ENCODE assay signal across 1 cellular context in the genomic region with DNA sequence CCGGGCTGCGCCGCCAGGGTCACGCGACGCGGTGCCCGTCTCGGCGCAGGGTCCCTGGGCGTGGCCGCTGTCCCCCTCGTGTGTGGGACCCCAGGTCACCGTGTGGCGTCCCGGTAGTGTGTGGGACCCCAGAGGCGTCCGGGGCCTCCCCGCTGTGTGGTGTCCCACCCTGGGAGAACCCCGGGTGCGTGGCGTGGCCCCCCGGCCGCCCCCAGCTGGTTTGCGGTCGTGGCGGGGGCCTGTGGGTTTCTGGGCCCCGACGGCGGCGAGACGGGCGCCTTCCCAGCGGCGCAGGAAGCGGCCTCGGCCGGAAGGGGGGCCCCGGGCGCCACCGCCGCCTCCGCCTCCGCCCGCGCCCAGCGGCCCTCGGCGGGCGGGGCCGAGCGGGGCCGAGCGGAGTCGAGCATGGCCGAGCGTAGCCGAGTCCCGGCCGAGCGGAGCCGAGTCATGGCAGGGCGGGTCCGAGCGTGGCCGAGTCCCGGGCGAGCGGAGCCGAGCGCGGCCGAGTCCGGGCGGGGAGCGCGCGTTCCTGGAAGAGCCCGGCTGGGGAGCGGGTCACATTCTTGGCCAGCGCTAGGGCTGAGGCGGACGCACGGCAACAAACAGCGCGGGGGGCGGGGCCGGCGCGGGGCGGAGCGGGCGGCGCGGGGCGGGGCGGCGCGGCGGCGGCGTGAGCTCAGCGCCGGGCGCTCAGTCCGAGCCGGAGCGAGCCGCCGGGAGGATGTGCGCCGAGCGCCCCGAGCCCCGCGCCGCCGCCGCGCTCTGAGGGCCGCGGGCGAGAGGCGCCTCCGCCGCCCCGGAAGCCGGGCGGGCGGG.
TF ChIP-seq lines count a peak whose summit lies in the region.

No MANE protein-coding gene starts in this region.

TF ChIP-seq in K562, 482 proteins besides CTCF, POLR2A, EP300 and RAD21 (continued from another document and continues in another):
- TF ChIP-seq, protein P1, sequence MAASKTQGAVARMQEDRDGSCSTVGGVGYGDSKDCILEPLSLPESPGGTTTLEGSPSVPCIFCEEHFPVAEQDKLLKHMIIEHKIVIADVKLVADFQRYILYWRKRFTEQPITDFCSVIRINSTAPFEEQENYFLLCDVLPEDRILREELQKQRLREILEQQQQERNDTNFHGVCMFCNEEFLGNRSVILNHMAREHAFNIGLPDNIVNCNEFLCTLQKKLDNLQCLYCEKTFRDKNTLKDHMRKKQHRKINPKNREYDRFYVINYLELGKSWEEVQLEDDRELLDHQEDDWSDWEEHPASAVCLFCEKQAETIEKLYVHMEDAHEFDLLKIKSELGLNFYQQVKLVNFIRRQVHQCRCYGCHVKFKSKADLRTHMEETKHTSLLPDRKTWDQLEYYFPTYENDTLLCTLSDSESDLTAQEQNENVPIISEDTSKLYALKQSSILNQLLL (CRISPR knock-in tag; IDR thresholded peaks at IDR 0.05; ENCODE audit: borderline replicate concordance) = no peak
- TF ChIP-seq COPS2 (conservative IDR thresholded peaks at IDR 0.05) (no peak), MAFK (IDR thresholded peaks at IDR 0.05; ENCODE audit: low read length) (no peak), U2AF2 (optimal IDR thresholded peaks at IDR 0.05; ENCODE audit: low read depth, low read length) (no peak), KAT2B (IDR thresholded peaks at IDR 0.05; ENCODE audit: low read depth, low read length) (no peak), FOXP1 (CRISPR knock-in tag; IDR thresholded peaks at IDR 0.05) (no peak), FOXM1 (IDR thresholded peaks at IDR 0.05; ENCODE audit: low read depth) (no peak), FOXM1 (CRISPR knock-in tag; IDR thresholded peaks at IDR 0.05; ENCODE audit: low read depth) (no peak; the same call in 1 of the 2 replicates), ZNF778 (CRISPR knock-in tag; IDR thresholded peaks at IDR 0.05) (no peak), ZNF316 (IDR thresholded peaks at IDR 0.05) (no peak), ZFPM2 (CRISPR knock-in tag; IDR thresholded peaks at IDR 0.05) (no peak), ZNF140 (CRISPR knock-in tag; IDR thresholded peaks at IDR 0.05) (no peak), HSF4 (CRISPR knock-in tag; IDR thresholded peaks at IDR 0.05; ENCODE audit: borderline replicate concordance) (no peak), PHB2 (IDR thresholded peaks at IDR 0.05; ENCODE audit: low read depth) (no peak), PHF21A (IDR thresholded peaks at IDR 0.05; ENCODE audit: borderline replicate concordance, low read depth) (no peak), RBM39 (optimal IDR thresholded peaks at IDR 0.05; ENCODE audit: low read depth, low read length) (no peak), CBX5 (IDR thresholded peaks at IDR 0.05; ENCODE audit: borderline replicate concordance, low read depth) (no peak), SREBF2 (CRISPR knock-in tag; IDR thresholded peaks at IDR 0.05) (no peak), ZFP30 (CRISPR knock-in tag; IDR thresholded peaks at IDR 0.05; ENCODE audit: borderline replicate concordance) (no peak), PHB (CRISPR knock-in tag; IDR thresholded peaks at IDR 0.05) (no peak; the same call in 1 of the 2 replicates), ESRRA (IDR thresholded peaks at IDR 0.05; ENCODE audit: borderline replicate concordance, low read depth) (peak; percentile 84; the same call in 1 of the 2 replicates), BDP1 (IDR thresholded peaks at IDR 0.05; ENCODE audit: insufficient read depth, insufficient read length) (no peak), ZNF551 (CRISPR knock-in tag; IDR thresholded peaks at IDR 0.05) (no peak), THRAP3 (IDR thresholded peaks at IDR 0.05; ENCODE audit: borderline replicate concordance) (no peak), KLF1 (tag; IDR thresholded peaks at IDR 0.05) (peak; percentile 41; the same call in 1 of the 2 replicates), CREM (IDR thresholded peaks at IDR 0.05; ENCODE audit: low read depth) (no peak), HNRNPUL1 (IDR thresholded peaks at IDR 0.05; ENCODE audit: low read length) (no peak)
- TF ChIP-seq, protein P2, sequence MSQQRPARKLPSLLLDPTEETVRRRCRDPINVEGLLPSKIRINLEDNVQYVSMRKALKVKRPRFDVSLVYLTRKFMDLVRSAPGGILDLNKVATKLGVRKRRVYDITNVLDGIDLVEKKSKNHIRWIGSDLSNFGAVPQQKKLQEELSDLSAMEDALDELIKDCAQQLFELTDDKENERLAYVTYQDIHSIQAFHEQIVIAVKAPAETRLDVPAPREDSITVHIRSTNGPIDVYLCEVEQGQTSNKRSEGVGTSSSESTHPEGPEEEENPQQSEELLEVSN (IDR thresholded peaks at IDR 0.05; ENCODE audit: borderline replicate concordance in 1 of 2, extremely low read depth in 1 of 2, insufficient read depth in 1 of 2, insufficient read length in 1 of 2, low read depth in 1 of 2, low read length in 1 of 2, poor library complexity in 1 of 2, severe bottlenecking in 1 of 2) = peak; percentile 22 to 63
- TF ChIP-seq, protein P3, sequence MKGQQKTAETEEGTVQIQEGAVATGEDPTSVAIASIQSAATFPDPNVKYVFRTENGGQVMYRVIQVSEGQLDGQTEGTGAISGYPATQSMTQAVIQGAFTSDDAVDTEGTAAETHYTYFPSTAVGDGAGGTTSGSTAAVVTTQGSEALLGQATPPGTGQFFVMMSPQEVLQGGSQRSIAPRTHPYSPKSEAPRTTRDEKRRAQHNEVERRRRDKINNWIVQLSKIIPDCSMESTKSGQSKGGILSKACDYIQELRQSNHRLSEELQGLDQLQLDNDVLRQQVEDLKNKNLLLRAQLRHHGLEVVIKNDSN (CRISPR knock-in tag; IDR thresholded peaks at IDR 0.05) = no peak
- TF ChIP-seq, protein P4, sequence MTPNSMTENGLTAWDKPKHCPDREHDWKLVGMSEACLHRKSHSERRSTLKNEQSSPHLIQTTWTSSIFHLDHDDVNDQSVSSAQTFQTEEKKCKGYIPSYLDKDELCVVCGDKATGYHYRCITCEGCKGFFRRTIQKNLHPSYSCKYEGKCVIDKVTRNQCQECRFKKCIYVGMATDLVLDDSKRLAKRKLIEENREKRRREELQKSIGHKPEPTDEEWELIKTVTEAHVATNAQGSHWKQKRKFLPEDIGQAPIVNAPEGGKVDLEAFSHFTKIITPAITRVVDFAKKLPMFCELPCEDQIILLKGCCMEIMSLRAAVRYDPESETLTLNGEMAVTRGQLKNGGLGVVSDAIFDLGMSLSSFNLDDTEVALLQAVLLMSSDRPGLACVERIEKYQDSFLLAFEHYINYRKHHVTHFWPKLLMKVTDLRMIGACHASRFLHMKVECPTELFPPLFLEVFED (CRISPR knock-in tag; conservative IDR thresholded peaks at IDR 0.05) = no peak
- TF ChIP-seq, protein P5, sequence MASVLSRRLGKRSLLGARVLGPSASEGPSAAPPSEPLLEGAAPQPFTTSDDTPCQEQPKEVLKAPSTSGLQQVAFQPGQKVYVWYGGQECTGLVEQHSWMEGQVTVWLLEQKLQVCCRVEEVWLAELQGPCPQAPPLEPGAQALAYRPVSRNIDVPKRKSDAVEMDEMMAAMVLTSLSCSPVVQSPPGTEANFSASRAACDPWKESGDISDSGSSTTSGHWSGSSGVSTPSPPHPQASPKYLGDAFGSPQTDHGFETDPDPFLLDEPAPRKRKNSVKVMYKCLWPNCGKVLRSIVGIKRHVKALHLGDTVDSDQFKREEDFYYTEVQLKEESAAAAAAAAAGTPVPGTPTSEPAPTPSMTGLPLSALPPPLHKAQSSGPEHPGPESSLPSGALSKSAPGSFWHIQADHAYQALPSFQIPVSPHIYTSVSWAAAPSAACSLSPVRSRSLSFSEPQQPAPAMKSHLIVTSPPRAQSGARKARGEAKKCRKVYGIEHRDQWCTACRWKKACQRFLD (CRISPR knock-in tag; IDR thresholded peaks at IDR 0.05) = no peak
- TF ChIP-seq, protein P6, sequence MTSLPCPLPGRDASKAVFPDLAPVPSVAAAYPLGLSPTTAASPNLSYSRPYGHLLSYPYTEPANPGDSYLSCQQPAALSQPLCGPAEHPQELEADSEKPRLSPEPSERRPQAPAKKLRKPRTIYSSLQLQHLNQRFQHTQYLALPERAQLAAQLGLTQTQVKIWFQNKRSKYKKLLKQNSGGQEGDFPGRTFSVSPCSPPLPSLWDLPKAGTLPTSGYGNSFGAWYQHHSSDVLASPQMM (CRISPR knock-in tag; IDR thresholded peaks at IDR 0.05) = no peak
- TF ChIP-seq, protein P7, sequence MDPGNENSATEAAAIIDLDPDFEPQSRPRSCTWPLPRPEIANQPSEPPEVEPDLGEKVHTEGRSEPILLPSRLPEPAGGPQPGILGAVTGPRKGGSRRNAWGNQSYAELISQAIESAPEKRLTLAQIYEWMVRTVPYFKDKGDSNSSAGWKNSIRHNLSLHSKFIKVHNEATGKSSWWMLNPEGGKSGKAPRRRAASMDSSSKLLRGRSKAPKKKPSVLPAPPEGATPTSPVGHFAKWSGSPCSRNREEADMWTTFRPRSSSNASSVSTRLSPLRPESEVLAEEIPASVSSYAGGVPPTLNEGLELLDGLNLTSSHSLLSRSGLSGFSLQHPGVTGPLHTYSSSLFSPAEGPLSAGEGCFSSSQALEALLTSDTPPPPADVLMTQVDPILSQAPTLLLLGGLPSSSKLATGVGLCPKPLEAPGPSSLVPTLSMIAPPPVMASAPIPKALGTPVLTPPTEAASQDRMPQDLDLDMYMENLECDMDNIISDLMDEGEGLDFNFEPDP (CRISPR knock-in tag; IDR thresholded peaks at IDR 0.05) = no peak
- TF ChIP-seq, protein P8, sequence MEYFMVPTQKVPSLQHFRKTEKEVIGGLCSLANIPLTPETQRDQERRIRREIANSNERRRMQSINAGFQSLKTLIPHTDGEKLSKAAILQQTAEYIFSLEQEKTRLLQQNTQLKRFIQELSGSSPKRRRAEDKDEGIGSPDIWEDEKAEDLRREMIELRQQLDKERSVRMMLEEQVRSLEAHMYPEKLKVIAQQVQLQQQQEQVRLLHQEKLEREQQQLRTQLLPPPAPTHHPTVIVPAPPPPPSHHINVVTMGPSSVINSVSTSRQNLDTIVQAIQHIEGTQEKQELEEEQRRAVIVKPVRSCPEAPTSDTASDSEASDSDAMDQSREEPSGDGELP (CRISPR knock-in tag; IDR thresholded peaks at IDR 0.05; ENCODE audit: borderline replicate concordance) = peak; percentile 91
- TF ChIP-seq, protein P9, sequence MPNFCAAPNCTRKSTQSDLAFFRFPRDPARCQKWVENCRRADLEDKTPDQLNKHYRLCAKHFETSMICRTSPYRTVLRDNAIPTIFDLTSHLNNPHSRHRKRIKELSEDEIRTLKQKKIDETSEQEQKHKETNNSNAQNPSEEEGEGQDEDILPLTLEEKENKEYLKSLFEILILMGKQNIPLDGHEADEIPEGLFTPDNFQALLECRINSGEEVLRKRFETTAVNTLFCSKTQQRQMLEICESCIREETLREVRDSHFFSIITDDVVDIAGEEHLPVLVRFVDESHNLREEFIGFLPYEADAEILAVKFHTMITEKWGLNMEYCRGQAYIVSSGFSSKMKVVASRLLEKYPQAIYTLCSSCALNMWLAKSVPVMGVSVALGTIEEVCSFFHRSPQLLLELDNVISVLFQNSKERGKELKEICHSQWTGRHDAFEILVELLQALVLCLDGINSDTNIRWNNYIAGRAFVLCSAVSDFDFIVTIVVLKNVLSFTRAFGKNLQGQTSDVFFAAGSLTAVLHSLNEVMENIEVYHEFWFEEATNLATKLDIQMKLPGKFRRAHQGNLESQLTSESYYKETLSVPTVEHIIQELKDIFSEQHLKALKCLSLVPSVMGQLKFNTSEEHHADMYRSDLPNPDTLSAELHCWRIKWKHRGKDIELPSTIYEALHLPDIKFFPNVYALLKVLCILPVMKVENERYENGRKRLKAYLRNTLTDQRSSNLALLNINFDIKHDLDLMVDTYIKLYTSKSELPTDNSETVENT (CRISPR knock-in tag; IDR thresholded peaks at IDR 0.05) = peak; percentile 88
- TF ChIP-seq, protein P10, sequence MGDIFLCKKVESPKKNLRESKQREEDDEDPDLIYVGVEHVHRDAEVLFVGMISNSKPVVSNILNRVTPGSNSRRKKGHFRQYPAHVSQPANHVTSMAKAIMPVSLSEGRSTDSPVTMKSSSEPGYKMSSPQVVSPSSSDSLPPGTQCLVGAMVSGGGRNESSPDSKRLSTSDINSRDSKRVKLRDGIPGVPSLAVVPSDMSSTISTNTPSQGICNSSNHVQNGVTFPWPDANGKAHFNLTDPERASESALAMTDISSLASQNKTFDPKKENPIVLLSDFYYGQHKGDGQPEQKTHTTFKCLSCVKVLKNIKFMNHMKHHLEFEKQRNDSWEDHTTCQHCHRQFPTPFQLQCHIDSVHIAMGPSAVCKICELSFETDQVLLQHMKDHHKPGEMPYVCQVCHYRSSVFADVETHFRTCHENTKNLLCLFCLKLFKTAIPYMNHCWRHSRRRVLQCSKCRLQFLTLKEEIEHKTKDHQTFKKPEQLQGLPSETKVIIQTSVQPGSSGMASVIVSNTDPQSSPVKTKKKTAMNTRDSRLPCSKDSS (IDR thresholded peaks at IDR 0.05; ENCODE audit: low read depth, partially characterized antibody) = no peak
- TF ChIP-seq, protein P11, sequence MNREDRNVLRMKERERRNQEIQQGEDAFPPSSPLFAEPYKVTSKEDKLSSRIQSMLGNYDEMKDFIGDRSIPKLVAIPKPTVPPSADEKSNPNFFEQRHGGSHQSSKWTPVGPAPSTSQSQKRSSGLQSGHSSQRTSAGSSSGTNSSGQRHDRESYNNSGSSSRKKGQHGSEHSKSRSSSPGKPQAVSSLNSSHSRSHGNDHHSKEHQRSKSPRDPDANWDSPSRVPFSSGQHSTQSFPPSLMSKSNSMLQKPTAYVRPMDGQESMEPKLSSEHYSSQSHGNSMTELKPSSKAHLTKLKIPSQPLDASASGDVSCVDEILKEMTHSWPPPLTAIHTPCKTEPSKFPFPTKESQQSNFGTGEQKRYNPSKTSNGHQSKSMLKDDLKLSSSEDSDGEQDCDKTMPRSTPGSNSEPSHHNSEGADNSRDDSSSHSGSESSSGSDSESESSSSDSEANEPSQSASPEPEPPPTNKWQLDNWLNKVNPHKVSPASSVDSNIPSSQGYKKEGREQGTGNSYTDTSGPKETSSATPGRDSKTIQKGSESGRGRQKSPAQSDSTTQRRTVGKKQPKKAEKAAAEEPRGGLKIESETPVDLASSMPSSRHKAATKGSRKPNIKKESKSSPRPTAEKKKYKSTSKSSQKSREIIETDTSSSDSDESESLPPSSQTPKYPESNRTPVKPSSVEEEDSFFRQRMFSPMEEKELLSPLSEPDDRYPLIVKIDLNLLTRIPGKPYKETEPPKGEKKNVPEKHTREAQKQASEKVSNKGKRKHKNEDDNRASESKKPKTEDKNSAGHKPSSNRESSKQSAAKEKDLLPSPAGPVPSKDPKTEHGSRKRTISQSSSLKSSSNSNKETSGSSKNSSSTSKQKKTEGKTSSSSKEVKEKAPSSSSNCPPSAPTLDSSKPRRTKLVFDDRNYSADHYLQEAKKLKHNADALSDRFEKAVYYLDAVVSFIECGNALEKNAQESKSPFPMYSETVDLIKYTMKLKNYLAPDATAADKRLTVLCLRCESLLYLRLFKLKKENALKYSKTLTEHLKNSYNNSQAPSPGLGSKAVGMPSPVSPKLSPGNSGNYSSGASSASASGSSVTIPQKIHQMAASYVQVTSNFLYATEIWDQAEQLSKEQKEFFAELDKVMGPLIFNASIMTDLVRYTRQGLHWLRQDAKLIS (CRISPR knock-in tag; IDR thresholded peaks at IDR 0.05) = no peak
